Comparison of ENCODE assay signal across 23 cellular contexts in the genomic region with DNA sequence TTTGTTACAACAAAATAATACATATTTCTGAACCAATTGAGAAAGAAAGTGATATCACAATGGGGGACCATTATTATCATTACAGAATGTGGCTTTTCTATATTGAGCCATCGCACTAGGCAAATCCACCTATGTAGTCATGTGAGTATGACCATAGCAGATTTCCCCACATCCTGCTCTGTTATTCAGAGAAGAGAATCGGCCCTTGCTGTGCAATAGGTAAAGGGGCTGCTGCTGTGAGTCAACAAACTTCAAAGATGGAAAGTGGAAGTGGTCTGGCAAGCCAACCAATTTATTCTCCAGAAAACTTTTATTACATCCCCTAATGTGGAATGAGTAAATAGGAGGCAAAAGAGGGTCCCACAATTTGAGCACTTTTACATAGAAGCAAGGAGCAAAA.
"Had no signal": no experiment of that assay in that cellular context is flagged by ENCODE, and none has a peak within 500 bp of the region (broad histone marks: within the 10 kb centered on the region; RNA-seq: fewer than 3 reads in every experiment).

No MANE protein-coding gene starts in this region.

- DNase-seq: dermis blood vessel endothelial cell; endodermal cell; erythroblast; foreskin keratinocyte; kidney; left cardiac atrium; left ventricle myocardium inferior; mesenchymal stem cell; midbrain; occipital lobe; pancreas; right lobe of liver; spleen; stimulated activated CD4-positive, alpha-beta T cell treated with anti-CD3 and anti-CD28 coated beads, Interleukin-15, amount 100 ng/mL, for 24 hours; stimulated activated CD4-positive, alpha-beta T cell treated with anti-CD3 and anti-CD28 coated beads, Interleukin-1b, Interleukin-23, amount 100 ng/mL, for 48 hours; stimulated activated CD4-positive, alpha-beta T cell treated with anti-CD3 and anti-CD28 coated beads, Interleukin-4, amount 100 ng/mL, for 24 hours; tibial artery; upper lobe of left lung; uterus had no signal

- H3K27me3 ChIP-seq: foreskin keratinocyte, pancreas, right lobe of liver, spleen, tibial artery, upper lobe of left lung, uterus had no signal

- H3K4me1 ChIP-seq: foreskin keratinocyte, pancreas, right lobe of liver, spleen, tibial artery, upper lobe of left lung, uterus had no signal

- H3K36me3 ChIP-seq: left ventricle myocardium inferior, pancreas, prostate gland, right lobe of liver, spleen, tibial artery, upper lobe of left lung, uterus had no signal

- H3K9me3 ChIP-seq: pancreas, prostate gland, right lobe of liver, tibial artery, upper lobe of left lung, uterus had no signal

- H3K27ac ChIP-seq: foreskin keratinocyte, left ventricle myocardium inferior, pancreas, prostate gland, right lobe of liver, spleen, tibial artery, upper lobe of left lung, uterus had no signal

- ATAC-seq: foreskin keratinocyte; left cardiac atrium; natural killer cell treated with Interleukin-12 subunit alpha and Interleukin-12 subunit beta and Interleukin-15 and Interleukin-18, amount 100 ng/mL, for 72 hours; pancreas; right lobe of liver; stimulated activated memory B cell treated with anti-CD40 and anti-IgM and Interleukin-4, amounts not matched to agents 10 μg/mL and 1 μg/mL and 100 μg/mL, for 72 hours had no signal

- H3K4me3 ChIP-seq: left ventricle myocardium inferior, lung, pancreas, prostate gland, right lobe of liver, spleen, tibial artery, upper lobe of left lung, uterus had no signal
